Comparison of ENCODE assay signal across 14 cellular contexts in genomic region chr6:147248859-147249258, GRCh38. TPM values are rescaled to one million over a fixed set of nuclear protein-coding genes. Genes with fewer than 3 reads are reported as not detected.
DNase-seq lines count a peak whose midpoint lies in the region; TF ChIP-seq lines count a peak whose summit lies in the region.
"Had no signal": no experiment of that assay in that cellular context is flagged by ENCODE, and none has a peak within 500 bp of the region (broad histone marks: within the 10 kb centered on the region; RNA-seq: fewer than 3 reads in every experiment).

No MANE protein-coding gene starts in this region.

- no peak overlapping the region for H2BK15ac ChIP-seq in H9 (ENCODE audit: low read depth, low read length)

- DNase-seq in H9 (peak; percentile 38), endodermal cell (peak; percentile 59), iPS-NIHi7 (ENCODE audit: extremely low spot score) (peak; percentile 25), cerebellar cortex (ENCODE audit: low spot score) (no peak), mesenteric fat pad (ENCODE audit: low spot score) (no peak), NCI-H1930 (lab: John Stamatoyannopoulos, UW) (no peak)
- DNase-seq: ACHN; Calu3; CD4-positive, CD25-positive, alpha-beta regulatory T cell; DMS 273 treated with DMSO at 0.1 percent for 48 hours had no signal

- H3K4ac ChIP-seq in H9 (ENCODE audit: low read depth, low read length): no peak overlapping the region

- whole genome bisulfite sequencing in H9 (ENCODE audit: extremely low coverage, insufficient read length, low lambda C conversion rate): no CpG with 5 or more reads among the region's 1 CpG
- 93 to 100% methylated on average over 1 of the region's 1 CpG for WGBS in endodermal cell (ENCODE audit: insufficient coverage in 1 of 2, insufficient read length in 1 of 2), 2 experiments

- H2BK20ac ChIP-seq in H9 (ENCODE audit: low read depth, low read length, poor library complexity, severe bottlenecking): no peak overlapping the region

- H3K4me1 Mint-ChIP-seq in H9 (peaks cover 25 to 27% of the 10 kb centered on the region in 2 experiments), endodermal cell (peaks cover 10% of the 10 kb centered on the region)

- H3K9me3 ChIP-seq in H9 (ENCODE audit: control insufficient read depth, low read depth, low read length): no peaks in the 10 kb centered on the region
- peaks cover 34% of the 10 kb centered on the region for H3K9me3 ChIP-seq in endodermal cell (ENCODE audit: control insufficient read depth, low read length)
- H3K9me3 ChIP-seq in neutrophil: no peaks in the 10 kb centered on the region

- H3K27ac ChIP-seq in H9 (ENCODE audit: insufficient read length, low read depth, low read length): no peak overlapping the region
- no peak overlapping the region for H3K27ac ChIP-seq in endodermal cell (ENCODE audit: low read depth, low read length)
- H3K27ac ChIP-seq in neutrophil: peak overlapping the region; percentile 38
- H3K27ac ChIP-seq: BLaER1 treated with 17β-estradiol and CSF1 and Interleukin-3, amounts not matched to agents 10 nM and 100 nM had no signal

- no peaks in the 10 kb centered on the region; the same call in 1 of the 2 replicates for H3K4me1 ChIP-seq in H9 (ENCODE audit: insufficient read depth, low read length)
- H3K4me1 ChIP-seq in endodermal cell (ENCODE audit: control insufficient read depth, insufficient read depth, low read length): no peaks in the 10 kb centered on the region
- H3K4me1 ChIP-seq in neutrophil (ENCODE audit: control insufficient read depth in 1 of 2, insufficient read depth in 1 of 2, low read depth in 1 of 2, low read length in 1 of 2): no peaks in the 10 kb centered on the region

- H3K14ac ChIP-seq in H9 (ENCODE audit: insufficient read depth, low read length): no peak overlapping the region

- H2BK5ac ChIP-seq in H9 (ENCODE audit: insufficient read length, low read length): no peak overlapping the region

- TF ChIP-seq CTCF in H9 (conservative IDR thresholded peaks at IDR 0.05) (peak; percentile 27; the same call in 1 of the 3 replicates), endodermal cell (conservative IDR thresholded peaks at IDR 0.05) (peak; percentile 30), neutrophil (IDR thresholded peaks at IDR 0.05) (no peak)

- H4K20me1 ChIP-seq in H9 (ENCODE audit: control insufficient read depth, insufficient read depth, insufficient read length): no peaks in the 10 kb centered on the region
- H4K20me1 ChIP-seq: BLaER1 treated with 17β-estradiol and CSF1 and Interleukin-3, amounts not matched to agents 10 nM and 100 nM had no signal

- H3K4me2 ChIP-seq in H9 (ENCODE audit: insufficient read depth, insufficient read length, low read length): no peak overlapping the region
- H3K4me2 ChIP-seq: BLaER1 treated with 17β-estradiol and CSF1 and Interleukin-3, amounts not matched to agents 10 nM and 100 nM had no signal

- peaks cover 27 to 38% (median 38%) of the 10 kb centered on the region in 3 experiments for H3K36me3 Mint-ChIP-seq in H9 (ENCODE audit: insufficient read depth in 1 of 3, low read depth in 3 of 3)
- H3K36me3 Mint-ChIP-seq in endodermal cell (ENCODE audit: low read depth): peaks cover 53% of the 10 kb centered on the region

- H3K27ac Mint-ChIP-seq in H9: peak overlapping the region; percentile 50 to 69 (median 62); a peak in 5 of 7 replicates
- H3K27ac Mint-ChIP-seq in endodermal cell: no peak overlapping the region
- H3K27ac Mint-ChIP-seq: CD4-positive, CD25-positive, alpha-beta regulatory T cell; IgD-negative memory B cell had no signal

- H3K79me2 ChIP-seq in H9 (ENCODE audit: insufficient read depth, low read length): no peaks in the 10 kb centered on the region

- peaks cover 8 to 18% of the 10 kb centered on the region in 2 experiments; a peak in 4 of 5 replicates for H3K9me3 Mint-ChIP-seq in H9
- peaks cover 26% of the 10 kb centered on the region for H3K9me3 Mint-ChIP-seq in endodermal cell

- no peak overlapping the region for H3T11ph ChIP-seq in H9 (ENCODE audit: low read length)

- H2BK120ac ChIP-seq in H9 (ENCODE audit: low read depth, low read length, poor library complexity, severe bottlenecking): no peak overlapping the region

- H3K23me2 ChIP-seq in H9 (ENCODE audit: insufficient read length, low read depth, low read length, poor library complexity, severe bottlenecking): no peaks in the 10 kb centered on the region

- H3K27me3 Mint-ChIP-seq in H9 (ENCODE audit: low read depth) (no peaks in the 10 kb centered on the region), endodermal cell (ENCODE audit: insufficient read depth) (no peaks in the 10 kb centered on the region)
- H3K27me3 Mint-ChIP-seq: CD4-positive, CD25-positive, alpha-beta regulatory T cell; IgD-negative memory B cell had no signal

- H3K56ac ChIP-seq in H9 (ENCODE audit: insufficient read length, low read depth, low read length): no peak overlapping the region

- H3K9ac ChIP-seq in H9 (ENCODE audit: extremely low read depth, insufficient read length, low read length) (no peak overlapping the region), endodermal cell (ENCODE audit: extremely low read depth, low read length, poor library complexity, severe bottlenecking) (no peak overlapping the region)
- H3K9ac ChIP-seq: BLaER1 treated with 17β-estradiol and CSF1 and Interleukin-3, amounts not matched to agents 10 nM and 100 nM had no signal

- H2AFZ ChIP-seq in H9 (ENCODE audit: low read length): no peak overlapping the region

- H3K79me1 ChIP-seq in H9 (ENCODE audit: insufficient read depth, low read depth, low read length, poor library complexity, severe bottlenecking): no peaks in the 10 kb centered on the region

- H3K27me3 ChIP-seq in H9 (ENCODE audit: insufficient read depth, low read length) (no peaks in the 10 kb centered on the region), endodermal cell (ENCODE audit: control insufficient read depth, insufficient read depth, low read length, poor library complexity, severe bottlenecking) (no peaks in the 10 kb centered on the region), neutrophil (no peaks in the 10 kb centered on the region)
- H3K27me3 ChIP-seq: BLaER1 treated with 17β-estradiol and CSF1 and Interleukin-3, amounts not matched to agents 10 nM and 100 nM had no signal

- H4K8ac ChIP-seq in H9 (replicated peaks; ENCODE audit: insufficient read length, low read depth, low read length): no peak overlapping the region

- H4K91ac ChIP-seq in H9 (ENCODE audit: insufficient read length, low read depth, low read length): no peak overlapping the region

- no peak overlapping the region for H3K18ac ChIP-seq in H9 (ENCODE audit: insufficient read length, low read depth, low read length)

- no peak overlapping the region for H3K4me3 Mint-ChIP-seq in H9
- H3K4me3 Mint-ChIP-seq in endodermal cell: no peak overlapping the region
- H3K4me3 Mint-ChIP-seq: CD4-positive, CD25-positive, alpha-beta regulatory T cell; IgD-negative memory B cell had no signal

- no peak overlapping the region for H3K4me3 ChIP-seq in endodermal cell (ENCODE audit: low read length)
- no peak overlapping the region for H3K4me3 ChIP-seq in neutrophil (ENCODE audit: low read depth in 1 of 2, low read length in 1 of 2)
- H3K4me3 ChIP-seq: BLaER1 treated with 17β-estradiol and CSF1 and Interleukin-3, amounts not matched to agents 10 nM and 100 nM; GM12878 had no signal

- H3K36me3 ChIP-seq in endodermal cell (ENCODE audit: control insufficient read depth, insufficient read depth, low read length) (peaks cover 35% of the 10 kb centered on the region), neutrophil (peaks cover 64% of the 10 kb centered on the region)

- no peak overlapping the region for H2AK5ac ChIP-seq in H9 (ENCODE audit: insufficient read length, low read length)

- no peak overlapping the region for H2BK12ac ChIP-seq in H9 (ENCODE audit: insufficient read length, low read depth, low read length)

- no peak overlapping the region for H3K23ac ChIP-seq in H9 (ENCODE audit: insufficient read length, low read depth, low read length)

- no peak overlapping the region for H4K5ac ChIP-seq in H9 (ENCODE audit: insufficient read length, low read depth, low read length)

RNA-seq across cellular contexts. Expression of gene STXBP5, which starts 44.6 kb away (rescaled TPM):
- total RNA-seq in H9 (2021): 8.4 and 11.6 TPM in 2 replicates
- total RNA-seq in endodermal cell: 10 to 100 TPM; 19.2 to 25.2 TPM
- polyA plus RNA-seq in endodermal cell (2013, experiment 1 of 2): 5.2 TPM
- polyA plus RNA-seq in endodermal cell (2013, experiment 2 of 2): 6.2 TPM
- total RNA-seq in mesenteric fat pad: 17.1 TPM

Comparison
In these comparisons a context has a peak if more than half of its experiments do, and no peak if none do; other contexts are left out.
1. DNase-seq: peak in H9 (single experiment), endodermal cell (single experiment) and iPS-NIHi7 (single experiment); none in cerebellar cortex (single experiment), mesenteric fat pad (single experiment) and NCI-H1930 (0 of 2).